22 cellular contexts compared by ENCODE assay signal in the genomic region with DNA sequence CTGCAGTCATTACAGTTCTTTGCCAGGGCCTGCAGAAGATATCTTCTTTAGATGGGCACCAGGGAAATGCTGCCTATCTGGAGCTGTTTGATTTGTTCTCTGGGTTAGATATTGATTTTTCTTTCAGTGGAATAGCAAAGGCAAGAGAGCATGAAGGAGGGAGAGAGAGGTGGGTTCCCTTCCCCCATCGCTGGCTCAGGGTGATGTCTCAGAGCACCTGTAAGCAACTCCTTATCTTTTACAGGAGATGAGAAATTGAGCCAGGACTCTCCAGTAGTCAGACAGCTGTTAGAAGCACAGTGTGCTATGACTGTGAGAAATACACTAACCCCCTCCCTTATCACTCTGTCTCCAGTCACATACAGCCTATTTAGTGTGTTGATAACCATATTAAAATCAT.
"Had no signal": no experiment of that assay in that cellular context is flagged by ENCODE, and none has a peak within 500 bp of the region (broad histone marks: within the 10 kb centered on the region; RNA-seq: fewer than 3 reads in every experiment).

No MANE protein-coding gene starts in this region.

- H3K4me3 ChIP-seq: dorsolateral prefrontal cortex, gastrocnemius medialis, lower lobe of right lung, pancreas, right lobe of liver, suprapubic skin, transverse colon, upper lobe of right lung, uterus had no signal

- H3K4me1 Mint-ChIP-seq: naive thymus-derived CD8-positive, alpha-beta T cell; stimulated activated naive CD8-positive, alpha-beta T cell treated with anti-CD3 and anti-CD28 coated beads, Interleukin-15, amount 100 ng/mL, for 72 hours had no signal

- H3K9me3 Mint-ChIP-seq: naive thymus-derived CD8-positive, alpha-beta T cell; nephron progenitor cell had no signal

- H3K4me1 ChIP-seq: gastrocnemius medialis, lower lobe of right lung, pancreas, right lobe of liver, suprapubic skin, transverse colon, upper lobe of right lung, uterus had no signal

- H3K36me3 ChIP-seq: gastrocnemius medialis, lower lobe of right lung, pancreas, right lobe of liver, suprapubic skin, transverse colon, upper lobe of right lung, uterus had no signal

- H3K9me3 ChIP-seq: gastrocnemius medialis, lower lobe of right lung, pancreas, right lobe of liver, suprapubic skin, transverse colon, upper lobe of right lung, uterus had no signal

- H3K27ac Mint-ChIP-seq: naive thymus-derived CD8-positive, alpha-beta T cell; nephron progenitor cell; stimulated activated naive CD8-positive, alpha-beta T cell treated with anti-CD3 and anti-CD28 coated beads, Interleukin-15, amount 100 ng/mL, for 72 hours had no signal

- DNase-seq: dorsolateral prefrontal cortex; effector CD4-positive, alpha-beta T cell; foreskin fibroblast; gastrocnemius medialis; head of caudate nucleus; left ventricle myocardium superior; lower lobe of right lung; naive thymus-derived CD8-positive, alpha-beta T cell; nephron progenitor cell; occipital lobe; pancreas; right lobe of liver; small intestine; stimulated activated CD4-positive, alpha-beta T cell treated with anti-CD3 and anti-CD28 coated beads, Interleukin-15, amount 100 ng/mL, for 24 hours; stimulated activated CD4-positive, alpha-beta T cell treated with anti-CD3 and anti-CD28 coated beads, Interleukin-2, amount 100 ng/mL, for 48 hours; stimulated activated CD8-positive, alpha-beta memory T cell treated with anti-CD3 and anti-CD28 coated beads, Interleukin-4, amount 100 ng/mL, for 48 hours; stimulated activated naive CD4-positive, alpha-beta T cell; stimulated activated naive CD8-positive, alpha-beta T cell treated with anti-CD3 and anti-CD28 coated beads, Interleukin-15, amount 100 ng/mL, for 72 hours; transverse colon; upper lobe of right lung; uterus had no signal

- H3K36me3 Mint-ChIP-seq: naive thymus-derived CD8-positive, alpha-beta T cell had no signal

- H3K27ac ChIP-seq: dorsolateral prefrontal cortex, gastrocnemius medialis, lower lobe of right lung, pancreas, right lobe of liver, suprapubic skin, transverse colon, upper lobe of right lung, uterus had no signal

- H3K27me3 ChIP-seq: gastrocnemius medialis, pancreas, right lobe of liver, transverse colon, upper lobe of right lung, uterus had no signal

- H3K4me3 Mint-ChIP-seq: naive thymus-derived CD8-positive, alpha-beta T cell; nephron progenitor cell; stimulated activated naive CD8-positive, alpha-beta T cell treated with anti-CD3 and anti-CD28 coated beads, Interleukin-15, amount 100 ng/mL, for 72 hours had no signal
